ENCODE assay signal across 1 cellular context in genomic region chr10:123043409-123043925, GRCh38.
TF ChIP-seq lines count a peak whose summit lies in the region.

No MANE protein-coding gene starts in this region.

TF ChIP-seq in H1, 55 proteins besides CTCF, POLR2A, EP300 and RAD21 (continued from another document):
- no peak for TF ChIP-seq ATF2 (IDR thresholded peaks at IDR 0.05; ENCODE audit: low read length)
- TF ChIP-seq USF2 (IDR thresholded peaks at IDR 0.05; ENCODE audit: low read length): no peak
TF ChIP-seq in H1: peak in this region for 0.
